ENCODE assay signal across 19 cellular contexts in genomic region chr14:68263563-68264350, GRCh38.
A peak's percentile ranks its signal among the peaks of the same experiment; 100 is the strongest.
DNase-seq lines count a peak whose midpoint lies in the region; ATAC-seq and TF ChIP-seq lines count a peak whose summit lies in the region.
"Had no signal": no experiment of that assay in that cellular context is flagged by ENCODE, and none has a peak within 500 bp of the region (broad histone marks: within the 10 kb centered on the region; RNA-seq: fewer than 3 reads in every experiment).

No MANE protein-coding gene starts in this region.

- no peak overlapping the region for H3K27ac ChIP-seq in PC-9
- H3K27ac ChIP-seq: coronary artery, left lung, stomach had no signal

- no peak overlapping the region for H2AFZ ChIP-seq in PC-9

- H3K9me3 Mint-ChIP-seq in nephron: no peaks in the 10 kb centered on the region
- H3K9me3 Mint-ChIP-seq: H9; naive thymus-derived CD8-positive, alpha-beta T cell had no signal

- no peaks in the 10 kb centered on the region for H3K9me2 ChIP-seq in PC-9 (ENCODE audit: insufficient read depth)

- no peaks in the 10 kb centered on the region for H3K36me3 Mint-ChIP-seq in nephron (ENCODE audit: low read depth)
- H3K36me3 Mint-ChIP-seq: naive thymus-derived CD8-positive, alpha-beta T cell had no signal

- intact Hi-C loops in PC-9 (cut with micrococcal nuclease; ENCODE audit: unreplicated experiment) (no loop called here), Right ventricle myocardium inferior (cut with DNase I) (no loop called here)

- CTCF ChIA-PET in PC-9 (lab: Charles Lee): no interaction called here

- no peak overlapping the region for H3K4me3 Mint-ChIP-seq in nephron
- H3K4me3 Mint-ChIP-seq: H9 had no signal

- no peaks in the 10 kb centered on the region for H3K9me3 ChIP-seq in PC-9 (ENCODE audit: insufficient read depth, low read depth)
- H3K9me3 ChIP-seq: left lung, MG63, stomach had no signal

- no peak overlapping the region for H3K4me2 ChIP-seq in PC-9

- H3K36me3 ChIP-seq in PC-9 (ENCODE audit: low read depth): no peaks in the 10 kb centered on the region
- H3K36me3 ChIP-seq: left lung, MG63, stomach had no signal

- no peaks in the 10 kb centered on the region; the same call in 1 of the 2 replicates for H3F3A ChIP-seq in PC-9 (ENCODE audit: insufficient read depth, low read depth)

- POLR2A ChIA-PET in PC-9 (lab: Charles Lee; ENCODE audit: unreplicated experiment): no interaction called here

- DNase-seq in EH (ENCODE audit: low read depth) (peak; percentile 34), RPMI7951 (ENCODE audit: low read depth) (peak; percentile 42), fibroblast of mammary gland (ENCODE audit: low read depth) (peak; percentile 67), KBM-7 (no peak), PC-9 (no peak), Right ventricle myocardium inferior (ENCODE audit: missing footprints) (no peak)
- DNase-seq: activated CD4-positive, alpha-beta T cell treated with anti-CD3 and anti-CD28 coated beads for 1 hour; H9; left lung; naive thymus-derived CD8-positive, alpha-beta T cell; NCI-H1694; NCI-H226; SIG-M5; stomach had no signal

- H3K79me2 ChIP-seq in PC-9 (ENCODE audit: low read depth): no peaks in the 10 kb centered on the region

- H3K27ac Mint-ChIP-seq in nephron: peak overlapping the region; percentile 88 to 96 (median 95)
- H3K27ac Mint-ChIP-seq: progenitor cell of endocrine pancreas had no signal

- H3K4me1 Mint-ChIP-seq in nephron: peaks cover 64% of the 10 kb centered on the region

- no peaks in the 10 kb centered on the region for H3K27me3 Mint-ChIP-seq in nephron (ENCODE audit: low read depth)
- H3K27me3 Mint-ChIP-seq: naive thymus-derived CD8-positive, alpha-beta T cell; progenitor cell of endocrine pancreas had no signal

- TF ChIP-seq CTCF in fibroblast of mammary gland (conservative IDR thresholded peaks at IDR 0.05; ENCODE audit: control insufficient read depth, insufficient read depth, low read depth, low read length) (no peak), nephron (IDR thresholded peaks at IDR 0.05; ENCODE audit: unreplicated experiment in 3 of 3) (no peak), PC-9 (conservative IDR thresholded peaks at IDR 0.05) (no peak)

- no peak overlapping the region for H3K4me3 ChIP-seq in fibroblast of mammary gland (ENCODE audit: control insufficient read depth, low read depth, low read length)
- no peak overlapping the region for H3K4me3 ChIP-seq in PC-9
- H3K4me3 ChIP-seq: coronary artery, left lung, MG63, stomach had no signal

- no peaks in the 10 kb centered on the region for H3K27me3 ChIP-seq in PC-9 (ENCODE audit: insufficient read depth, low read depth)
- H3K27me3 ChIP-seq: left lung, MG63, stomach had no signal

- no peaks in the 10 kb centered on the region for H3K4me1 ChIP-seq in PC-9 (replicated peaks; ENCODE audit: insufficient read depth)

- no peaks in the 10 kb centered on the region for H4K20me1 ChIP-seq in PC-9 (ENCODE audit: insufficient read depth)

- no peak for ATAC-seq in HG03159 (IDR thresholded peaks at IDR 0.05; ENCODE audit: unreplicated experiment)
- ATAC-seq in Right ventricle myocardium inferior: no peak
- ATAC-seq: left lung; naive thymus-derived CD8-positive, alpha-beta T cell had no signal

- no TSS peak for BruUV-seq in PC-9 (replicated peaks; lab: Mats Ljungman, UMichigan)

- in situ Hi-C loops in KBM-7 (cut with MboI; ENCODE audit: low pct_unique_long_range_greater_than_20kb, low sequenced_read_pairs): no loop called here

Comparison
In these comparisons a context has a peak if more than half of its experiments do, and no peak if none do; other contexts are left out.
1. DNase-seq: peak in EH (single experiment), RPMI7951 (single experiment) and fibroblast of mammary gland (single experiment); none in KBM-7 (single experiment), PC-9 (0 of 2) and Right ventricle myocardium inferior (single experiment).